1 cellular context compared by ENCODE assay signal in genomic region chr11:47184711-47185304, GRCh38.
A peak's percentile ranks its signal among the peaks of the same experiment; 100 is the strongest.
TF ChIP-seq lines count a peak whose summit lies in the region.

No MANE protein-coding gene starts in this region.

TF ChIP-seq in HepG2, 621 proteins besides CTCF, POLR2A, EP300 and RAD21 (continued from another document and continues in another):
- TF ChIP-seq USF2 (IDR thresholded peaks at IDR 0.05; ENCODE audit: low read depth, low read length) (no peak), USF2 (CRISPR knock-in tag; IDR thresholded peaks at IDR 0.05; ENCODE audit: borderline replicate concordance) (peak; percentile 12; the same call in 1 of the 2 replicates), ZNF724P (CRISPR knock-in tag; IDR thresholded peaks at IDR 0.05; ENCODE audit: borderline replicate concordance) (0 out of 2 replicates have a peak, but pooled peaks have one; percentile 5), ZNF232 (CRISPR knock-in tag; IDR thresholded peaks at IDR 0.05; ENCODE audit: borderline replicate concordance) (no peak; the same call in 1 of the 2 replicates), ELK4 (CRISPR knock-in tag; IDR thresholded peaks at IDR 0.05; ENCODE audit: borderline replicate concordance) (no peak), NFATC3 (CRISPR knock-in tag; IDR thresholded peaks at IDR 0.05) (no peak), BCL3 (CRISPR knock-in tag; IDR thresholded peaks at IDR 0.05) (no peak; the same call in 1 of the 2 replicates), NKX3-1 (CRISPR knock-in tag; IDR thresholded peaks at IDR 0.05) (0 out of 2 replicates have a peak, but pooled peaks have one; percentile 41), MZF1 (CRISPR knock-in tag; IDR thresholded peaks at IDR 0.05; ENCODE audit: borderline replicate concordance) (no peak), HNF1A (IDR thresholded peaks at IDR 0.05; ENCODE audit: low read depth) (no peak), HNF1A (CRISPR knock-in tag; IDR thresholded peaks at IDR 0.05; ENCODE audit: borderline replicate concordance) (no peak; the same call in 1 of the 2 replicates), TARDBP (CRISPR knock-in tag; IDR thresholded peaks at IDR 0.05) (0 out of 2 replicates have a peak, but pooled peaks have one; percentile 31), ZMYM2 (CRISPR knock-in tag; IDR thresholded peaks at IDR 0.05) (no peak), SRSF9 (IDR thresholded peaks at IDR 0.05; ENCODE audit: borderline replicate concordance, insufficient read depth, low read depth, low read length, poor library complexity, severe bottlenecking) (no peak), MED13 (CRISPR knock-in tag; IDR thresholded peaks at IDR 0.05) (peak; percentile 28; the same call in 1 of the 2 replicates), ZNF891 (CRISPR knock-in tag; IDR thresholded peaks at IDR 0.05) (peak; percentile 34; the same call in 1 of the 2 replicates), THAP11 (CRISPR knock-in tag; IDR thresholded peaks at IDR 0.05) (peak; percentile 44; the same call in 1 of the 2 replicates), IRF9 (CRISPR knock-in tag; IDR thresholded peaks at IDR 0.05; ENCODE audit: borderline replicate concordance) (no peak), HES4 (CRISPR knock-in tag; IDR thresholded peaks at IDR 0.05; ENCODE audit: borderline replicate concordance) (no peak), ZNF383 (CRISPR knock-in tag; IDR thresholded peaks at IDR 0.05; ENCODE audit: borderline replicate concordance) (no peak), CREBL2 (CRISPR knock-in tag; IDR thresholded peaks at IDR 0.05; ENCODE audit: borderline replicate concordance) (no peak), ZNF296 (CRISPR knock-in tag; conservative IDR thresholded peaks at IDR 0.05) (no peak), GTF2F1 (IDR thresholded peaks at IDR 0.05; ENCODE audit: low read length) (no peak), ZFYVE20 (CRISPR knock-in tag; IDR thresholded peaks at IDR 0.05; ENCODE audit: borderline replicate concordance, low read depth) (no peak), ZSCAN29 (CRISPR knock-in tag; conservative IDR thresholded peaks at IDR 0.05) (peak; percentile 71; the same call in 1 of the 2 replicates), ZNF12 (CRISPR knock-in tag; IDR thresholded peaks at IDR 0.05) (no peak), HNF1B (CRISPR knock-in tag; IDR thresholded peaks at IDR 0.05) (peak; percentile 39; the same call in 1 of the 2 replicates), BATF2 (CRISPR knock-in tag; IDR thresholded peaks at IDR 0.05) (no peak), ZNF230 (CRISPR knock-in tag; IDR thresholded peaks at IDR 0.05) (peak; percentile 35; the same call in 1 of the 2 replicates), ZSCAN22 (CRISPR knock-in tag; IDR thresholded peaks at IDR 0.05) (no peak), ZNF768 (CRISPR knock-in tag; IDR thresholded peaks at IDR 0.05) (peak; percentile 82; the same call in 1 of the 2 replicates), HIVEP1 (CRISPR knock-in tag; IDR thresholded peaks at IDR 0.05) (0 out of 2 replicates have a peak, but pooled peaks have one; percentile 39), AHDC1 (CRISPR knock-in tag; IDR thresholded peaks at IDR 0.05; ENCODE audit: borderline replicate concordance) (no peak), ZNF777 (CRISPR knock-in tag; IDR thresholded peaks at IDR 0.05) (no peak; the same call in 1 of the 2 replicates), SNAPC5 (CRISPR knock-in tag; IDR thresholded peaks at IDR 0.05; ENCODE audit: borderline replicate concordance) (no peak; the same call in 1 of the 2 replicates), IRX3 (CRISPR knock-in tag; IDR thresholded peaks at IDR 0.05; ENCODE audit: borderline replicate concordance, low read depth) (no peak; the same call in 1 of the 2 replicates), GATAD2A (CRISPR knock-in tag; IDR thresholded peaks at IDR 0.05) (peak; percentile 50), ZNF513 (CRISPR knock-in tag; conservative IDR thresholded peaks at IDR 0.05) (no peak), BHLHE40 (IDR thresholded peaks at IDR 0.05; ENCODE audit: low read length) (peak; percentile 23; the same call in 1 of the 2 replicates), ZNF501 (CRISPR knock-in tag; IDR thresholded peaks at IDR 0.05) (peak; percentile 87), ZNF788 (CRISPR knock-in tag; IDR thresholded peaks at IDR 0.05; ENCODE audit: borderline replicate concordance) (0 out of 2 replicates have a peak, but pooled peaks have one; percentile 39)
